In the genomic region with DNA sequence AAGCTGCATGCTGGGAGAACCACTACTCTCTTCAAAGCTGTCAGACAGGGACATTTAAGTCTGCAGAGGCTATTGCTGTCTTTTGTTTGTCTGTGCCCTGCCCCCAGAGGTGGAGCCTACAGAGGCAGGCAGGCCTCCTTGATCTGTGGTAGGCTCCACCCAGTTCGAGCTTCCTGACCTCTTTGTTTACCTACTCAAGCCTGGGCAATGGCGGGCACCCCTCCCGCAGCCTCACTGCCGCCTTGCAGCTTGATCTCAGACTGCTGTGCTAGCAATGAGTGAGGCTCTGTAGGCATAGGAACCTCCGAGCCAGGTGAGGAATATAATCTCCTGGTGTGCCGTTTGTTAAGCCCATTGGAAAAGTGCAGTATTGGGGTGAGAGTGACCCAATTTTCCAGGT, we compare ENCODE assay signal across 2 cellular contexts. TPM values are rescaled to one million over a fixed set of nuclear protein-coding genes. Genes with fewer than 3 reads are reported as not detected.
DNase-seq lines count a peak whose midpoint lies in the region; ATAC-seq, FAIRE-seq and TF ChIP-seq lines count a peak whose summit lies in the region.
"Not testable (repeated sequence)": the region's sequence is repeated elsewhere in the genome, so short reads cannot be mapped to it uniquely, and the experiment has no call there.

No MANE protein-coding gene starts in this region.

- TF ChIP-seq RAD21 in HepG2 (CRISPR knock-in tag; IDR thresholded peaks at IDR 0.05), result not testable (repeated sequence)

- not testable (repeated sequence) for H3K27me3 Mint-ChIP-seq in T-helper 17 cell

- peak overlapping the region; percentile 36 for H3K4me3 Mint-ChIP-seq in T-helper 17 cell

- H2AFZ ChIP-seq in HepG2 (ENCODE audit: low read length), result not testable (repeated sequence)

- in situ Hi-C loops in HepG2 (cut with HindIII; ENCODE audit: extremely low pct_ligation_motif_present, low pct_unique_long_range_greater_than_20kb), result not testable (repeated sequence)

- not testable (repeated sequence) for TF ChIP-seq EP300 in HepG2 (IDR thresholded peaks at IDR 0.05; ENCODE audit: low read depth in 2 of 2, low read length in 2 of 2); HepG2 (CRISPR knock-in tag; IDR thresholded peaks at IDR 0.05; ENCODE audit: borderline replicate concordance)

- H3K36me3 Mint-ChIP-seq in T-helper 17 cell (ENCODE audit: low read depth), result not testable (repeated sequence)

- H3K79me2 ChIP-seq in HepG2 (ENCODE audit: insufficient read depth, low read length), result not testable (repeated sequence)

- H3K4me2 ChIP-seq in HepG2 (ENCODE audit: low read depth, low read length), result not testable (repeated sequence)

- H3K9ac ChIP-seq in HepG2 (ENCODE audit: insufficient read depth, low read depth, low read length), result not testable (repeated sequence)

- DNase-seq in T-helper 17 cell, result not testable (repeated sequence)
- peak; percentile 46 for DNase-seq in HepG2 (ENCODE audit: low spot score)

- POLR2A ChIA-PET in HepG2 (lab: Yijun Ruan, JAX), result interaction anchor here (1.6 kb wide), 1 partner anchor 16 kb away, joined by 3 read pairs; a partner anchor contains a TSS

- not testable (repeated sequence) for TF ChIP-seq POLR2A in HepG2 (IDR thresholded peaks at IDR 0.05; ENCODE audit: insufficient read depth in 1 of 2, low read depth in 2 of 2, low read length in 2 of 2)

- H3K4me3 ChIP-seq in HepG2 (replicated peaks in 1 of 3; ENCODE audit: insufficient read depth in 1 of 3, low read depth in 2 of 3, low read length in 3 of 3), result not testable (repeated sequence)

- H3K4me1 ChIP-seq in HepG2 (ENCODE audit: insufficient read depth, low read length), result not testable (repeated sequence)

- FAIRE-seq in HepG2 (lab: Jason Lieb, UNC), result not testable (repeated sequence)

- not testable (repeated sequence) for H3K27ac ChIP-seq in HepG2 (ENCODE audit: extremely low read length, insufficient read depth, low read length)

- H3K9me3 ChIP-seq in T-helper 17 cell (ENCODE audit: control insufficient read depth, low read length, poor library complexity, severe bottlenecking); HepG2 (ENCODE audit: low read length): not testable (repeated sequence)

- intact Hi-C loops in HepG2 (cut with micrococcal nuclease; ENCODE audit: unreplicated experiment), result not testable (repeated sequence)

- no CpG with 5 or more reads among the region's 6 CpGs for WGBS in HepG2 (ENCODE audit: low lambda C conversion rate)

- BruUV-seq in HepG2 (replicated peaks; lab: Mats Ljungman, UMichigan), result not testable (repeated sequence)

- H4K20me1 ChIP-seq in HepG2 (ENCODE audit: insufficient read depth, low read length), result not testable (repeated sequence)

- not testable (repeated sequence) for ATAC-seq in T-helper 17 cell, HepG2

- H3K4me1 Mint-ChIP-seq in T-helper 17 cell, result not testable (repeated sequence)

- H3K27me3 ChIP-seq in HepG2 (ENCODE audit: control insufficient read depth in 1 of 2, insufficient read depth in 2 of 2, low read length in 2 of 2), result not testable (repeated sequence)

- H3K27ac Mint-ChIP-seq in T-helper 17 cell, result peak overlapping the region; percentile 43

- CTCF ChIA-PET in HepG2 (lab: Yijun Ruan, JAX; ENCODE audit: low intra/inter-chr PET ratio, low total read pairs), result not testable (repeated sequence)

- not testable (repeated sequence) for TF ChIP-seq CTCF in HepG2 (CRISPR knock-in tag; IDR thresholded peaks at IDR 0.05)

- H3K36me3 ChIP-seq in HepG2 (replicated peaks in 1 of 2; ENCODE audit: control insufficient read depth in 1 of 2, insufficient read depth in 2 of 2, low read length in 2 of 2), result peaks cover 6 to 27% of the 10 kb centered on the region in 2 experiments; a peak in 4 of 5 replicates

TF ChIP-seq in HepG2, 621 proteins besides CTCF, POLR2A, EP300 and RAD21 (continues in another document):
- TF ChIP-seq, protein P1, sequence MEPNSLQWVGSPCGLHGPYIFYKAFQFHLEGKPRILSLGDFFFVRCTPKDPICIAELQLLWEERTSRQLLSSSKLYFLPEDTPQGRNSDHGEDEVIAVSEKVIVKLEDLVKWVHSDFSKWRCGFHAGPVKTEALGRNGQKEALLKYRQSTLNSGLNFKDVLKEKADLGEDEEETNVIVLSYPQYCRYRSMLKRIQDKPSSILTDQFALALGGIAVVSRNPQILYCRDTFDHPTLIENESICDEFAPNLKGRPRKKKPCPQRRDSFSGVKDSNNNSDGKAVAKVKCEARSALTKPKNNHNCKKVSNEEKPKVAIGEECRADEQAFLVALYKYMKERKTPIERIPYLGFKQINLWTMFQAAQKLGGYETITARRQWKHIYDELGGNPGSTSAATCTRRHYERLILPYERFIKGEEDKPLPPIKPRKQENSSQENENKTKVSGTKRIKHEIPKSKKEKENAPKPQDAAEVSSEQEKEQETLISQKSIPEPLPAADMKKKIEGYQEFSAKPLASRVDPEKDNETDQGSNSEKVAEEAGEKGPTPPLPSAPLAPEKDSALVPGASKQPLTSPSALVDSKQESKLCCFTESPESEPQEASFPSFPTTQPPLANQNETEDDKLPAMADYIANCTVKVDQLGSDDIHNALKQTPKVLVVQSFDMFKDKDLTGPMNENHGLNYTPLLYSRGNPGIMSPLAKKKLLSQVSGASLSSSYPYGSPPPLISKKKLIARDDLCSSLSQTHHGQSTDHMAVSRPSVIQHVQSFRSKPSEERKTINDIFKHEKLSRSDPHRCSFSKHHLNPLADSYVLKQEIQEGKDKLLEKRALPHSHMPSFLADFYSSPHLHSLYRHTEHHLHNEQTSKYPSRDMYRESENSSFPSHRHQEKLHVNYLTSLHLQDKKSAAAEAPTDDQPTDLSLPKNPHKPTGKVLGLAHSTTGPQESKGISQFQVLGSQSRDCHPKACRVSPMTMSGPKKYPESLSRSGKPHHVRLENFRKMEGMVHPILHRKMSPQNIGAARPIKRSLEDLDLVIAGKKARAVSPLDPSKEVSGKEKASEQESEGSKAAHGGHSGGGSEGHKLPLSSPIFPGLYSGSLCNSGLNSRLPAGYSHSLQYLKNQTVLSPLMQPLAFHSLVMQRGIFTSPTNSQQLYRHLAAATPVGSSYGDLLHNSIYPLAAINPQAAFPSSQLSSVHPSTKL (CRISPR knock-in tag; IDR thresholded peaks at IDR 0.05), result peak; percentile 37; the same call in 1 of the 2 replicates
- TF ChIP-seq, protein P2, sequence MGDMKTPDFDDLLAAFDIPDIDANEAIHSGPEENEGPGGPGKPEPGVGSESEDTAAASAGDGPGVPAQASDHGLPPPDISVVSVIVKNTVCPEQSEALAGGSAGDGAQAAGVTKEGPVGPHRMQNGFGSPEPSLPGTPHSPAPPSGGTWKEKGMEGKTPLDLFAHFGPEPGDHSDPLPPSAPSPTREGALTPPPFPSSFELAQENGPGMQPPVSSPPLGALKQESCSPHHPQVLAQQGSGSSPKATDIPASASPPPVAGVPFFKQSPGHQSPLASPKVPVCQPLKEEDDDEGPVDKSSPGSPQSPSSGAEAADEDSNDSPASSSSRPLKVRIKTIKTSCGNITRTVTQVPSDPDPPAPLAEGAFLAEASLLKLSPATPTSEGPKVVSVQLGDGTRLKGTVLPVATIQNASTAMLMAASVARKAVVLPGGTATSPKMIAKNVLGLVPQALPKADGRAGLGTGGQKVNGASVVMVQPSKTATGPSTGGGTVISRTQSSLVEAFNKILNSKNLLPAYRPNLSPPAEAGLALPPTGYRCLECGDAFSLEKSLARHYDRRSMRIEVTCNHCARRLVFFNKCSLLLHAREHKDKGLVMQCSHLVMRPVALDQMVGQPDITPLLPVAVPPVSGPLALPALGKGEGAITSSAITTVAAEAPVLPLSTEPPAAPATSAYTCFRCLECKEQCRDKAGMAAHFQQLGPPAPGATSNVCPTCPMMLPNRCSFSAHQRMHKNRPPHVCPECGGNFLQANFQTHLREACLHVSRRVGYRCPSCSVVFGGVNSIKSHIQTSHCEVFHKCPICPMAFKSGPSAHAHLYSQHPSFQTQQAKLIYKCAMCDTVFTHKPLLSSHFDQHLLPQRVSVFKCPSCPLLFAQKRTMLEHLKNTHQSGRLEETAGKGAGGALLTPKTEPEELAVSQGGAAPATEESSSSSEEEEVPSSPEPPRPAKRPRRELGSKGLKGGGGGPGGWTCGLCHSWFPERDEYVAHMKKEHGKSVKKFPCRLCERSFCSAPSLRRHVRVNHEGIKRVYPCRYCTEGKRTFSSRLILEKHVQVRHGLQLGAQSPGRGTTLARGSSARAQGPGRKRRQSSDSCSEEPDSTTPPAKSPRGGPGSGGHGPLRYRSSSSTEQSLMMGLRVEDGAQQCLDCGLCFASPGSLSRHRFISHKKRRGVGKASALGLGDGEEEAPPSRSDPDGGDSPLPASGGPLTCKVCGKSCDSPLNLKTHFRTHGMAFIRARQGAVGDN (CRISPR knock-in tag; IDR thresholded peaks at IDR 0.05), result peak; percentile 27; the same call in 1 of the 2 replicates
- TF ChIP-seq NR2F1 (CRISPR knock-in tag; IDR thresholded peaks at IDR 0.05), result peak; percentile 27 to 72; a peak in 2 of 4 replicates
- peak; percentile 47; the same call in 1 of the 2 replicates for TF ChIP-seq FOXA3 (CRISPR knock-in tag; IDR thresholded peaks at IDR 0.05)

RNA-seq across cellular contexts. Expression of a gene that starts 16.3 kb away (rescaled TPM):
- total RNA-seq in T-helper 17 cell (10 to 100 TPM; 30.3 to 31.1 TPM), HepG2 (2016; rRNA removed; fragmentation: Illumina TruSeq; extraction: Trizol) (18.8 and 27.5 TPM in 2 replicates)
- 4.1 and 6.4 TPM in 2 replicates for total RNA-seq in HepG2 (2016; cell fraction: cytosol; rRNA removed; fragmentation: Illumina TruSeq; extraction: Trizol; ENCODE audit: low read depth)
- 17.4 and 27.5 TPM in 2 replicates for total RNA-seq in HepG2 (2016; cell fraction: insoluble cytoplasmic fraction; rRNA removed; fragmentation: Illumina TruSeq; extraction: Trizol)
- total RNA-seq in HepG2 (2016; cell fraction: membrane; rRNA removed; fragmentation: Illumina TruSeq; extraction: Trizol), result 12.9 and 13.8 TPM in 2 replicates
- 18.3 and 19.9 TPM in 2 replicates for total RNA-seq in HepG2 (2016; cell fraction: nucleus; rRNA removed; fragmentation: Illumina TruSeq; extraction: Trizol)
- polyA plus RNA-seq in HepG2 (2011; rRNA removed), result 12.4 and 12.9 TPM in 2 replicates
- polyA plus RNA-seq in HepG2 (2011; cell fraction: cytosol; rRNA removed), result 8.6 and 8.9 TPM in 2 replicates
- 6.0 and 7.8 TPM in 2 replicates for polyA plus RNA-seq in HepG2 (2011; cell fraction: nucleus; rRNA removed)
- polyA plus RNA-seq in HepG2 (2012), result 15.9 and 18.9 TPM in 2 replicates
- 3.1 and 3.2 TPM in 2 replicates for polyA plus RNA-seq in HepG2 (2016; cell fraction: cytosol; fragmentation: Illumina TruSeq; extraction: Trizol; ENCODE audit: low read depth)
- polyA plus RNA-seq in HepG2 (2016; cell fraction: insoluble cytoplasmic fraction; fragmentation: Illumina TruSeq; extraction: Trizol; ENCODE audit: low read depth), result 22.1 and 23.5 TPM in 2 replicates
- polyA plus RNA-seq in HepG2 (2016; cell fraction: membrane; fragmentation: Illumina TruSeq; extraction: Trizol; ENCODE audit: low read depth), result 7.5 and 8.8 TPM in 2 replicates
- 6.0 and 8.0 TPM in 2 replicates for polyA plus RNA-seq in HepG2 (2016; cell fraction: nucleus; fragmentation: Illumina TruSeq; extraction: Trizol; ENCODE audit: insufficient read depth, low read depth)
- polyA minus RNA-seq in HepG2 (2011; rRNA and poly(A)+ RNA removed; ENCODE audit: low replicate concordance), result 26.0 and 75.1 TPM in 2 replicates
- polyA minus RNA-seq in HepG2 (2011; cell fraction: cytosol; rRNA and poly(A)+ RNA removed), result 8.4 and 13.2 TPM in 2 replicates
- 32.1 and 32.4 TPM in 2 replicates for polyA minus RNA-seq in HepG2 (2011; cell fraction: nucleus; rRNA and poly(A)+ RNA removed)
